1 cellular context compared by ENCODE assay signal in genomic region chr5:116733995-116734716, GRCh38.
TF ChIP-seq lines count a peak whose summit lies in the region.

No MANE protein-coding gene starts in this region.

TF ChIP-seq in GM23338, 12 proteins besides CTCF, POLR2A, EP300 and RAD21 (continued from another document):
- TF ChIP-seq REST (IDR thresholded peaks at IDR 0.05; ENCODE audit: unreplicated experiment), result no peak
